In the genomic region with DNA sequence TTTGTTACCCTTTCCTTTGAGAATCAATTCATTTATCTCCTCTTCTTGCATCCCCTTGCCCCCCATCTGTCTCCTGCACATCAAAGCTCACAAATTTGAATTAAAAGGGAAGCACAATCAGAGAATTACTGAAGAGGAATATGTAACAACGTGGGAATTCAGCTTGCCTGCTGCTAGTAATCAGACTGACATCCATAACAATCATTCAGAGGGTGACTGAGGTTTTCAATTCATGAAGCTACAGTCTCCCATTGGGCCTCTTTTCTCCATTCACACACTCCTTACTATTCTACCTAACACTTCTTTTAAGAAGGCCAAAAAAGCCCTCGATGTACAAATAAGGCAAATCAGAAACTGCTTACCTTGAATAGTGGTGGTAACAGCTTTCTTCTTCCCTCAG, we compare ENCODE assay signal across 20 cellular contexts.
"Had no signal": no experiment of that assay in that cellular context is flagged by ENCODE, and none has a peak within 500 bp of the region (broad histone marks: within the 10 kb centered on the region; RNA-seq: fewer than 3 reads in every experiment).

No MANE protein-coding gene starts in this region.

- H3K27ac ChIP-seq: foreskin keratinocyte, thoracic aorta, vagina had no signal

- H3K36me3 Mint-ChIP-seq: type B pancreatic cell had no signal

- H3K4me1 Mint-ChIP-seq: activated naive CD4-positive, alpha-beta T cell treated with anti-CD3 and anti-CD28 coated beads, Interleukin-2, amount 10 ng/mL, durations not matched to agents 7 days and 5 days; stimulated activated memory B cell treated with anti-CD40 and anti-IgM and Interleukin-4, amounts not matched to agents 10 μg/mL and 1 μg/mL and 100 μg/mL, for 72 hours had no signal

- H3K4me3 ChIP-seq: thoracic aorta, vagina had no signal

- ATAC-seq: activated T-cell treated with anti-CD3 and anti-CD28 coated beads, Interleukin-2, amount 50 U/mL, for 72 hours; foreskin keratinocyte; left colon; sciatic nerve; stimulated activated memory B cell treated with anti-CD40 and anti-IgM and Interleukin-4, amounts not matched to agents 10 μg/mL and 1 μg/mL and 100 μg/mL, for 72 hours had no signal

- H3K27me3 ChIP-seq: foreskin keratinocyte, vagina had no signal

- H3K9me3 ChIP-seq: thoracic aorta, vagina had no signal

- H3K27ac Mint-ChIP-seq: activated CD4-positive, alpha-beta memory T cell treated with anti-CD3 and anti-CD28 coated beads for 36 hours; activated naive CD4-positive, alpha-beta T cell treated with anti-CD3 and anti-CD28 coated beads, Interleukin-2, amount 10 ng/mL, durations not matched to agents 7 days and 5 days; activated T-cell treated with anti-CD3 and anti-CD28 coated beads, Interleukin-2, amount 50 U/mL, for 72 hours; stimulated activated memory B cell treated with anti-CD40 and anti-IgM and Interleukin-4, amounts not matched to agents 10 μg/mL and 1 μg/mL and 100 μg/mL, for 72 hours; type B pancreatic cell had no signal

- H3K9me3 Mint-ChIP-seq: activated CD4-positive, alpha-beta memory T cell treated with anti-CD3 and anti-CD28 coated beads for 36 hours; activated naive CD4-positive, alpha-beta T cell treated with anti-CD3 and anti-CD28 coated beads, Interleukin-2, amount 10 ng/mL, durations not matched to agents 7 days and 5 days; activated T-cell treated with anti-CD3 and anti-CD28 coated beads, Interleukin-2, amount 50 U/mL, for 72 hours; stimulated activated memory B cell treated with anti-CD40 and anti-IgM and Interleukin-4, amounts not matched to agents 10 μg/mL and 1 μg/mL and 100 μg/mL, for 72 hours; type B pancreatic cell had no signal

- H3K27me3 Mint-ChIP-seq: activated CD4-positive, alpha-beta memory T cell treated with anti-CD3 and anti-CD28 coated beads for 36 hours; activated naive CD4-positive, alpha-beta T cell treated with anti-CD3 and anti-CD28 coated beads, Interleukin-2, amount 10 ng/mL, durations not matched to agents 7 days and 5 days; stimulated activated memory B cell treated with anti-CD40 and anti-IgM and Interleukin-4, amounts not matched to agents 10 μg/mL and 1 μg/mL and 100 μg/mL, for 72 hours; type B pancreatic cell had no signal

- H3K4me3 Mint-ChIP-seq: activated CD4-positive, alpha-beta memory T cell treated with anti-CD3 and anti-CD28 coated beads for 36 hours; activated naive CD4-positive, alpha-beta T cell treated with anti-CD3 and anti-CD28 coated beads, Interleukin-2, amount 10 ng/mL, durations not matched to agents 7 days and 5 days; activated T-cell treated with anti-CD3 and anti-CD28 coated beads, Interleukin-2, amount 50 U/mL, for 72 hours; stimulated activated memory B cell treated with anti-CD40 and anti-IgM and Interleukin-4, amounts not matched to agents 10 μg/mL and 1 μg/mL and 100 μg/mL, for 72 hours; type B pancreatic cell had no signal

- H3K4me1 ChIP-seq: vagina had no signal

- DNase-seq: activated CD4-positive, alpha-beta memory T cell treated with anti-CD3 and anti-CD28 coated beads for 36 hours; activated CD4-positive, alpha-beta T cell treated with anti-CD3 and anti-CD28 coated beads for 48 hours; activated effector memory CD4-positive, alpha-beta T cell treated with Interleukin-2 at 50 U/mL for 16 hours; activated naive CD4-positive, alpha-beta T cell treated with anti-CD3 and anti-CD28 coated beads, Interleukin-2, amount 10 ng/mL, durations not matched to agents 7 days and 5 days; activated T-cell treated with anti-CD3 and anti-CD28 coated beads, Interleukin-2, amount 50 U/mL, for 72 hours; amygdala; erythroblast; foreskin keratinocyte; left colon; mesenchymal stem cell; posterior cingulate gyrus; small intestine; stimulated activated CD4-positive, alpha-beta T cell treated with anti-CD3 and anti-CD28 coated beads, Interleukin-2, amount 100 ng/mL, for 24 hours had no signal

- FAIRE-seq: endometrium, keratinocyte, small intestine had no signal
